In genomic region chr7:103011650-103012049, GRCh38 we compare ENCODE assay signal across 16 cellular contexts.
DNase-seq lines count a peak whose midpoint lies in the region; TF ChIP-seq lines count a peak whose summit lies in the region.
"Had no signal": no experiment of that assay in that cellular context is flagged by ENCODE, and none has a peak within 500 bp of the region (broad histone marks: within the 10 kb centered on the region; RNA-seq: fewer than 3 reads in every experiment).

No MANE protein-coding gene starts in this region.

- no peaks in the 10 kb centered on the region for H3K9me3 ChIP-seq in thyroid gland
- H3K9me3 ChIP-seq: SJSA1 had no signal

- WGBS in thyroid gland, 2 donors = 70 to 78% methylated on average over 3 of the region's 3 CpGs

- no peak overlapping the region for H3K27ac ChIP-seq in thyroid gland
- H3K27ac ChIP-seq: SJSA1 had no signal

- peak; percentile 23 for DNase-seq in DMS53 treated with DMSO at 0.1 percent for 48 hours (lab: John Stamatoyannopoulos, UW; ENCODE audit: unreplicated experiment)
- DNase-seq in LHCN-M2 (ENCODE audit: low read depth) = peak; percentile 30
- peak; percentile 5 to 14 for DNase-seq in cardiac fibroblast (ENCODE audit: low read depth in 2 of 2)
- peak; percentile 29 for DNase-seq in fibroblast of villous mesenchyme (ENCODE audit: low read depth)
- DNase-seq in thyroid gland = no peak
- no peak for DNase-seq in activated T-cell treated with anti-CD3 and anti-CD28 coated beads, Interleukin-2, amount 50 U/mL, for 48 hours
- DNase-seq in stimulated activated CD4-positive, alpha-beta T cell treated with anti-CD3 and anti-CD28 coated beads, Interleukin-4, amount 100 ng/mL, for 24 hours = no peak
- no peak for DNase-seq in pons (ENCODE audit: low spot score)
- DNase-seq: COR-L47, KBM-7, NCI-H1048, NCI-H146, NCI-H2081 treated with DMSO at 0.1 percent for 48 hours, NCI-H524 had no signal

- TF ChIP-seq POLR2A in thyroid gland (IDR thresholded peaks at IDR 0.05) = no peak

- no peak overlapping the region for H3K4me3 ChIP-seq in cardiac fibroblast (replicated peaks in 1 of 2; ENCODE audit: low read depth in 2 of 2, low read length in 2 of 2)
- no peak overlapping the region for H3K4me3 ChIP-seq in fibroblast of villous mesenchyme (ENCODE audit: low read depth, low read length)
- no peak overlapping the region for H3K4me3 ChIP-seq in thyroid gland (replicated peaks in 1 of 3)
- H3K4me3 ChIP-seq: GM23338, SJSA1 had no signal

- no peaks in the 10 kb centered on the region for H3K4me1 ChIP-seq in thyroid gland

- no peaks in the 10 kb centered on the region for H3K36me3 ChIP-seq in thyroid gland
- H3K36me3 ChIP-seq: SJSA1 had no signal

- TF ChIP-seq CTCF in cardiac fibroblast (IDR thresholded peaks at IDR 0.05; ENCODE audit: low read depth, low read length) (no peak), fibroblast of villous mesenchyme (IDR thresholded peaks at IDR 0.05; ENCODE audit: insufficient read depth, low read depth, low read length) (no peak), thyroid gland (IDR thresholded peaks at IDR 0.05) (no peak)

- H3K27me3 ChIP-seq in thyroid gland = no peaks in the 10 kb centered on the region
- H3K27me3 ChIP-seq: SJSA1 had no signal

- intact Hi-C loops in thyroid gland (cut with DNase I) = no loop called here

Comparison
In these comparisons a context has a peak if more than half of its experiments do, and no peak if none do; other contexts are left out.
1. DNase-seq: peak in DMS53 treated with DMSO at 0.1 percent for 48 hours (single experiment), LHCN-M2 (single experiment), cardiac fibroblast (2 of 2) and fibroblast of villous mesenchyme (single experiment); none in thyroid gland (0 of 2), activated T-cell treated with anti-CD3 and anti-CD28 coated beads, Interleukin-2, amount 50 U/mL, for 48 hours (0 of 2), stimulated activated CD4-positive, alpha-beta T cell treated with anti-CD3 and anti-CD28 coated beads, Interleukin-4, amount 100 ng/mL, for 24 hours (single experiment) and pons (single experiment).